14 cellular contexts compared by ENCODE assay signal in the genomic region with DNA sequence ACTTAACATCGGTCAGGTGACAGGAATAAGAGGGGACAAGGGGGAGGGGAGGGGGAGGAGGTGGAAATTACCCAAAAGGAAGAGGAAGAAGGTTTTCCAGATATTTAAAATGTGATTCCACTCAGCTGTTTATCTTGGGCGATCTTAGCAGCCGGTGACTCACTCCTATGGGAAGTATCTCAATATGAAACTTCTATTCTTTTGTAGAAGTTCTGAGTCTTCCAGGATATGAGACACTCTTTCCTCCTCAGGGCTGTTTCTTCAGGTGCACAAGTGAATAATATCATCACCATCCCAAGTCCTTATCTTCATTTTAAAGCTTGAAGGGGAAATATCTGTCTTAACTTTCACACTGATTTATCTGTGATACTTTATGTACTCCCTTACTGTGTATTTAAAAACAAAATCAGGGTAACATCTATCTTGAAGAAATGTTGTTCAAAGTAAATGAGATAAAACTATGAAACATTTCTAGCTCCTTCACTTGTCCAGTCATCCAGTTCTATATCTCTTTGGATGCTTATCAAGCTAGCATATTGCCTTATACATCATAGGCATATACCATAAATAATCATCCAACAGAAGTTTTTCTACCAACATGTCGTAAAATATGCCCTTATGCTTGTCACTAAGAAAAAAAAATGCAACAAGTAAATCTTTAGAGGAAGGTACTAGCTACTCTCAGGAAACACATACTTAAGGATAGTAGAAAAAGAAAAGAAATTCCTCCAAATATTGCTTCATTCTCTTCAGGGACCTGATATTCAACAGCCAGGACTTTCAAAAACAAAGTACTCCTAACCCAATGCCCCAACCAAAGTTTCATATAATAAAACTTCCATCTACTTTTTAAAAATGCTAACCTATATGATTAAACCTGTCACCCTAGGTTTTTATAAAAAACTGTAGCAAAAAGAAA. TPM values are rescaled to one million over a fixed set of nuclear protein-coding genes. Genes with fewer than 3 reads are reported as not detected.
A peak's percentile ranks its signal among the peaks of the same experiment; 100 is the strongest.
DNase-seq lines count a peak whose midpoint lies in the region; ATAC-seq and TF ChIP-seq lines count a peak whose summit lies in the region.
"Had no signal": no experiment of that assay in that cellular context is flagged by ENCODE, and none has a peak within 500 bp of the region (broad histone marks: within the 10 kb centered on the region; RNA-seq: fewer than 3 reads in every experiment).

No MANE protein-coding gene starts in this region.

- H3K9me3 Mint-ChIP-seq in CD4-positive, alpha-beta T cell = no peaks in the 10 kb centered on the region

- no peak overlapping the region for H3K4me3 Mint-ChIP-seq in CD4-positive, alpha-beta T cell
- H3K4me3 Mint-ChIP-seq: naive thymus-derived CD4-positive, alpha-beta T cell had no signal

- no peaks in the 10 kb centered on the region for H3K36me3 ChIP-seq in right lobe of liver
- H3K36me3 ChIP-seq in effector memory CD4-positive, alpha-beta T cell (ENCODE audit: control insufficient read depth, insufficient read depth, low read length) = no peaks in the 10 kb centered on the region
- H3K36me3 ChIP-seq: cardiac muscle cell had no signal

- POLR2A ChIA-PET in CD4-positive, alpha-beta T cell (lab: Charles Lee) = no interaction called here

- 75% methylated on average over 4 of the region's 4 CpGs for WGBS in right lobe of liver (ENCODE audit: insufficient coverage, low coverage, low lambda C conversion rate, missing lambda C conversion rate)

- no peaks in the 10 kb centered on the region for H3K9me3 ChIP-seq in right lobe of liver
- H3K9me3 ChIP-seq in CD4-positive, alpha-beta T cell (ENCODE audit: control insufficient read depth, low read length) = no peaks in the 10 kb centered on the region
- H3K9me3 ChIP-seq in effector memory CD4-positive, alpha-beta T cell (ENCODE audit: control insufficient read depth, low read length) = no peaks in the 10 kb centered on the region

- H3K27me3 Mint-ChIP-seq in CD4-positive, alpha-beta T cell = peaks cover 39% of the 10 kb centered on the region

- peak; percentile 15 to 74 (median 49) for ATAC-seq in right lobe of liver
- no peak for ATAC-seq in CD4-positive, alpha-beta T cell (ENCODE audit: poor library complexity)
- ATAC-seq: naive thymus-derived CD4-positive, alpha-beta T cell had no signal

- H3K4me1 ChIP-seq in right lobe of liver = peaks cover 0 to 17% (median 8%) of the 10 kb centered on the region in 4 donors
- H3K4me1 ChIP-seq in effector memory CD4-positive, alpha-beta T cell (ENCODE audit: control insufficient read depth, insufficient read depth, low read length, poor library complexity, severe bottlenecking) = no peaks in the 10 kb centered on the region

- peak; percentile 40 for DNase-seq in AG08396 (ENCODE audit: low spot score)
- DNase-seq in M059J (ENCODE audit: low read depth) = peak; percentile 87
- peak; percentile 52 for DNase-seq in dedifferentiated amniotic fluid mesenchymal stem cell (ENCODE audit: extremely low spot score)
- no peak for DNase-seq in right lobe of liver
- DNase-seq in CD4-positive, alpha-beta T cell = no peak
- no peak for DNase-seq in DMS 273 (lab: John Stamatoyannopoulos, UW; ENCODE audit: unreplicated experiment)
- DNase-seq in cortex of kidney (lab: John Stamatoyannopoulos, UW) = no peak
- no peak for DNase-seq in effector memory CD4-positive, alpha-beta T cell
- DNase-seq: COR-L47; KBM-7; naive thymus-derived CD4-positive, alpha-beta T cell; NCI-H524; stimulated activated CD4-positive, alpha-beta T cell treated with anti-CD3 and anti-CD28 coated beads, Interleukin-2, amount 100 ng/mL, for 24 hours had no signal

- H3K36me3 Mint-ChIP-seq in CD4-positive, alpha-beta T cell (ENCODE audit: low read depth) = no peaks in the 10 kb centered on the region

- no peaks in the 10 kb centered on the region for H3K4me1 Mint-ChIP-seq in CD4-positive, alpha-beta T cell (ENCODE audit: low read depth)
- H3K4me1 Mint-ChIP-seq: naive thymus-derived CD4-positive, alpha-beta T cell had no signal

- TF ChIP-seq POLR2A in right lobe of liver (IDR thresholded peaks at IDR 0.05) = no peak

- TF ChIP-seq CTCF in right lobe of liver (IDR thresholded peaks at IDR 0.05) = no peak
- no peak for TF ChIP-seq CTCF in CD4-positive, alpha-beta T cell (IDR thresholded peaks at IDR 0.05)

- H3K27ac Mint-ChIP-seq in CD4-positive, alpha-beta T cell = no peak overlapping the region
- H3K27ac Mint-ChIP-seq: naive thymus-derived CD4-positive, alpha-beta T cell had no signal

- intact Hi-C loops in right lobe of liver (cut with DNase I) = loop anchor here in 1 of 2 donors (10.0 kb wide), 1 partner anchor 48 kb away; no protein-coding TSS in a partner anchor
- intact Hi-C loops in CD4-positive, alpha-beta T cell (cut with DNase I, micrococcal nuclease) = no loop called here

- no peak overlapping the region for H3K4me3 ChIP-seq in right lobe of liver
- H3K4me3 ChIP-seq in effector memory CD4-positive, alpha-beta T cell (ENCODE audit: insufficient read depth, low read depth, low read length, poor library complexity, severe bottlenecking) = no peak overlapping the region
- H3K4me3 ChIP-seq: cardiac muscle cell had no signal

- no peak overlapping the region for H3K27ac ChIP-seq in right lobe of liver
- H3K27ac ChIP-seq in CD4-positive, alpha-beta T cell (ENCODE audit: low read depth, low read length) = no peak overlapping the region
- no peak overlapping the region for H3K27ac ChIP-seq in effector memory CD4-positive, alpha-beta T cell (ENCODE audit: insufficient read depth, low read length, poor library complexity, severe bottlenecking)
- H3K27ac ChIP-seq: cardiac muscle cell had no signal

- H3K27me3 ChIP-seq in right lobe of liver = no peaks in the 10 kb centered on the region
- peaks cover 26% of the 10 kb centered on the region for H3K27me3 ChIP-seq in CD4-positive, alpha-beta T cell (ENCODE audit: control insufficient read depth, insufficient read depth, low read length)
- peaks cover 10% of the 10 kb centered on the region for H3K27me3 ChIP-seq in effector memory CD4-positive, alpha-beta T cell (replicated peaks; ENCODE audit: control insufficient read depth, insufficient read depth, low read length, poor library complexity, severe bottlenecking)
- H3K27me3 ChIP-seq: cardiac muscle cell had no signal

- CTCF ChIA-PET in CD4-positive, alpha-beta T cell (lab: Charles Lee) = no interaction called here

RNA-seq across cellular contexts. Expression of a gene that starts 13.7 kb away (rescaled TPM):
- total RNA-seq in M059J (2014; rRNA removed; shearing (Covaris generic)) = 5.0 and 7.7 TPM in 2 replicates
- 10 to 100 TPM in 5 of 6 experiments, 1 to 10 TPM in 1; 9.4 to 29.9 (median 22.8) TPM for total RNA-seq in right lobe of liver
- total RNA-seq in CD4-positive, alpha-beta T cell = under 1 TPM; 0.31 to 0.38 TPM

RNA-seq across cellular contexts. Expression of a gene that starts 14.0 kb away (rescaled TPM):
- 17.6 and 20.6 TPM in 2 replicates for total RNA-seq in M059J (2014; rRNA removed; shearing (Covaris generic))
- 10 to 100 TPM; 11.2 to 20.9 (median 13.1) TPM for total RNA-seq in right lobe of liver
- 10 to 100 TPM; 21.6 to 22.5 TPM for total RNA-seq in CD4-positive, alpha-beta T cell

Comparison
In these comparisons a context has a peak if more than half of its experiments do, and no peak if none do; other contexts are left out.
1. DNase-seq: peak in AG08396 (single experiment), M059J (single experiment) and dedifferentiated amniotic fluid mesenchymal stem cell (single experiment); none in right lobe of liver (0 of 3), CD4-positive, alpha-beta T cell (0 of 10), DMS 273 (single experiment), cortex of kidney (single experiment) and effector memory CD4-positive, alpha-beta T cell (0 of 3).